2 cellular contexts compared by ENCODE assay signal in genomic region chr9:136327313-136327971, GRCh38.
A peak's percentile ranks its signal among the peaks of the same experiment; 100 is the strongest.
TF ChIP-seq lines count a peak whose summit lies in the region.

Gene GPSM1, plus strand, starts transcription at chr9:136327539. Its CDS starts 157 bp downstream, at chr9:136327696.

TF ChIP-seq in IMR-90, 13 proteins besides CTCF, POLR2A, EP300 and RAD21:
- no peak for TF ChIP-seq MAFK (IDR thresholded peaks at IDR 0.05; ENCODE audit: low read depth, low read length)
- peak; percentile 57; the same call in 1 of the 2 replicates for TF ChIP-seq BHLHE40 (IDR thresholded peaks at IDR 0.05; ENCODE audit: low read depth, low read length)
- TF ChIP-seq MAZ (IDR thresholded peaks at IDR 0.05; ENCODE audit: borderline replicate concordance, low read depth, low read length) = peak; percentile 93; the same call in 1 of the 2 replicates

TF ChIP-seq in endothelial cell of umbilical vein, 7 proteins besides CTCF, POLR2A, EP300 and RAD21:
- TF ChIP-seq POLR2AphosphoS5 (IDR thresholded peaks at IDR 0.05; ENCODE audit: insufficient read depth, low read depth, low read length) (peak; percentile 60), JUN (IDR thresholded peaks at IDR 0.05; ENCODE audit: borderline replicate concordance, insufficient read depth, insufficient read length, low read depth) (no peak)
